1 cellular context compared by ENCODE assay signal in the genomic region with DNA sequence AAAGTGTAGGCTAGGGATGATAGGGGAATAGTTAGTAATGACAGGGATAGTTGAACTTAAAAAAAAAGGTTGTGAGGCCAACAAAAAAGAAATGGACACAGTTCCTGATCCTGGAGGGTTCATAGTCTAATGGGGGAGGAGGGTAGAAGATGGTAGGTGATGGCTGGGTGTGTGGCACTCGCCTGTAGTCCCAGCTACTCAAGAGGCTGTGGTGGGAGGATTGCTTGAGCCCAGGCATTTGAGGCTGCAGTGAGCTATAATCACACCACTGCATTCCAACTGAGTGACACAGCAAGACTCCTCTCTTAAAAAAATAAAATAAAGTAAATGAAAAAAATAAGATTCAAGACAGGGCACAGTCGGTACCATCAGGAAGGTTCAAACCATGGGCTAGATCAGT.
TF ChIP-seq lines count a peak whose summit lies in the region.

No MANE protein-coding gene starts in this region.

TF ChIP-seq in endothelial cell of umbilical vein, 7 proteins besides CTCF, POLR2A, EP300 and RAD21:
- TF ChIP-seq, protein P1, sequence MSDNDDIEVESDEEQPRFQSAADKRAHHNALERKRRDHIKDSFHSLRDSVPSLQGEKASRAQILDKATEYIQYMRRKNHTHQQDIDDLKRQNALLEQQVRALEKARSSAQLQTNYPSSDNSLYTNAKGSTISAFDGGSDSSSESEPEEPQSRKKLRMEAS (IDR thresholded peaks at IDR 0.05; ENCODE audit: insufficient read depth, insufficient read length), result no peak
- no peak for TF ChIP-seq POLR2AphosphoS5 (IDR thresholded peaks at IDR 0.05; ENCODE audit: insufficient read depth, low read depth, low read length)
- TF ChIP-seq FOS (IDR thresholded peaks at IDR 0.05; ENCODE audit: borderline replicate concordance, insufficient read depth, low read length), result peak; percentile 34
